8 cellular contexts compared by ENCODE assay signal in the genomic region with DNA sequence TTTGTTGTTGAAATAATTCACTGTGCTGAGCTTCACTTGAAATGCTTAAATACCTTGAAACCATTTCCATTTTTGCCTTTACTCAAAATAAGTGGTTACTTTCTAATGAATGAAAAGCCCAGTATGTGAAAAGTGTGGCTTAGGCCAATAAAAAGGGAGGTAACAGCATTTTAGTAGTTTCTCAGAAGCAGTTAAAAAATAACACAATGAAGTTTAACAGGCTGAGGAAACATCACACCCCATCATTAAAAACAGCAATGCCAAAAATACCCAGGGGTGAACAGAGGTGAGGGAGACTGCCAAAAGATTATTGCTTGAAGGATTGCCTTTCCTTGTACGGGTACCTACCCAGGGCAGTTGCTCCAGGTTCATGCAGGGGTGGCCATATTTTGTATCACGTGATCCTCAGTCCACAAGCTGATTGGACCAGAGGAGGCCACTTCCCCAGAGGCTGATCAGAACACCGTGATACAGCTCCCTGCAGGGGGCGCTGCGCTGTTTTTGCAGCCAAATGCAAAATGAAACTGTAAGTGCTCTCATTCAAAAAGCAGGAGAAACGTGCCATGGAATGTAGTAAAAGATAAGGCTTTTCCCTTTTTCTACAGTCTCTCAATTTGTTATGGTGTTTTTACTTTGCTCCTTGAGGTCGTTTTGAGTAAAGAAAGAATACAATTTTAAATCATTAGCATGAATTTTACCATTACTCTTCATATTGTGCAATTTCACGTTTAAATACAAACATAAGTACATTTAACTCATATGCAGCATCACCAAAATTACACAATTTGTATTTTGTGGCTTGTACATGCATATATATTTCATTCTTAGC.
DNase-seq lines count a peak whose midpoint lies in the region; ATAC-seq and TF ChIP-seq lines count a peak whose summit lies in the region.

No MANE protein-coding gene starts in this region.

- no peaks in the 10 kb centered on the region for H3K9me3 ChIP-seq in aorta (ENCODE audit: control insufficient read depth, low read length)

- peak overlapping the region in 1 of 2 donors; percentile 12 for H3K4me3 ChIP-seq in aorta (ENCODE audit: low read length in 2 of 2)

- peak; percentile 86 for ATAC-seq in omental fat pad (ENCODE audit: low FRiP score)
- peak; percentile 94 for ATAC-seq in aorta (ENCODE audit: low FRiP score)
- ATAC-seq in HG02852 (IDR thresholded peaks at IDR 0.05; ENCODE audit: unreplicated experiment) = no peak

- DNase-seq in ACHN = peak; percentile 99
- DNase-seq in GM19238 (ENCODE audit: insufficient read length, low spot score) = peak; percentile 23
- DNase-seq in NCI-H748 treated with DMSO at 0.1 percent for 48 hours (lab: John Stamatoyannopoulos, UW) = peak; percentile 48
- peak; percentile 2 for DNase-seq in activated T-helper 9 cell treated with anti-CD3 and anti-CD28 coated beads, Interleukin-2, amount 50 U/mL, for 16 hours (ENCODE audit: low read depth)
- peak; percentile 53 for DNase-seq in germinal center (ENCODE audit: low spot score)
- peak; percentile 66 for DNase-seq in omental fat pad (ENCODE audit: low spot score)
- peak; percentile 89 to 94 for DNase-seq in aorta

- H3K27me3 ChIP-seq in aorta (ENCODE audit: control insufficient read depth in 1 of 2, insufficient read depth in 2 of 2, low read length in 1 of 2) = no peaks in the 10 kb centered on the region

- no peaks in the 10 kb centered on the region for H3K4me1 ChIP-seq in aorta (ENCODE audit: control insufficient read depth in 1 of 2, insufficient read depth in 2 of 2, low read length in 2 of 2)

- H3K36me3 ChIP-seq in aorta (ENCODE audit: control insufficient read depth in 1 of 2, insufficient read depth in 2 of 2, low read length in 1 of 2) = no peaks in the 10 kb centered on the region

- in situ Hi-C loops in ACHN (cut with HindIII; ENCODE audit: low pct_ligation_motif_present, low pct_unique_long_range_greater_than_20kb, low sequenced_read_pairs) = no loop called here

- TF ChIP-seq CTCF in omental fat pad (IDR thresholded peaks at IDR 0.05) = peak in 1 of 3 donors; percentile 68

- intact Hi-C loops in aorta (cut with DNase I) = loop anchor here (2.0 to 10.0 kb wide), 3 partner anchors 73 to 226 kb away; a partner anchor contains a TSS

- peak overlapping the region in 1 of 2 donors; percentile 58 for H3K27ac ChIP-seq in aorta (ENCODE audit: low read depth in 1 of 2, low read length in 2 of 2)

- WGBS in aorta, 2 donors = 2 to 5% methylated on average over 8 of the region's 8 CpGs

Comparison
In these comparisons a context has a peak if more than half of its experiments do, and no peak if none do; other contexts are left out.
1. DNase-seq: peak in every context shown above with its lines; median percentile 99 in ACHN; 92 in aorta; 66 in omental fat pad; 53 in germinal center; 48 in NCI-H748 treated with DMSO at 0.1 percent for 48 hours; 23 in GM19238; 2 in activated T-helper 9 cell treated with anti-CD3 and anti-CD28 coated beads, Interleukin-2, amount 50 U/mL, for 16 hours.